ENCODE assay signal across 1 cellular context in genomic region chr2:120470041-120470716, GRCh38.
TF ChIP-seq lines count a peak whose summit lies in the region.

No MANE protein-coding gene starts in this region.

TF ChIP-seq in HepG2, 621 proteins besides CTCF, POLR2A, EP300 and RAD21 (continued from another document and continues in another):
- TF ChIP-seq ZNF646 (CRISPR knock-in tag; IDR thresholded peaks at IDR 0.05) = peak; percentile 74; the same call in 1 of the 2 replicates
- no peak for TF ChIP-seq MZF1 (CRISPR knock-in tag; IDR thresholded peaks at IDR 0.05; ENCODE audit: borderline replicate concordance)
- no peak for TF ChIP-seq ZNF468 (CRISPR knock-in tag; IDR thresholded peaks at IDR 0.05)
- TF ChIP-seq ZNF296 (CRISPR knock-in tag; conservative IDR thresholded peaks at IDR 0.05) = no peak
- TF ChIP-seq ARNT2 (CRISPR knock-in tag; IDR thresholded peaks at IDR 0.05; ENCODE audit: low read depth) = no peak
- TF ChIP-seq NR2F2 (IDR thresholded peaks at IDR 0.05; ENCODE audit: borderline replicate concordance, low read depth) = peak; percentile 64; the same call in 1 of the 2 replicates
- peak; percentile 83 for TF ChIP-seq MYC (CRISPR knock-in tag; IDR thresholded peaks at IDR 0.05; ENCODE audit: borderline replicate concordance)
- TF ChIP-seq RORA (CRISPR knock-in tag; IDR thresholded peaks at IDR 0.05) = no peak
- TF ChIP-seq RXRB (CRISPR knock-in tag; IDR thresholded peaks at IDR 0.05; ENCODE audit: borderline replicate concordance) = peak; percentile 88
- TF ChIP-seq ZSCAN25 (CRISPR knock-in tag; IDR thresholded peaks at IDR 0.05) = peak; percentile 49; the same call in 1 of the 2 replicates
- no peak for TF ChIP-seq ATAD3A (CRISPR knock-in tag; IDR thresholded peaks at IDR 0.05)
- peak; percentile 73 for TF ChIP-seq YEATS2 (CRISPR knock-in tag; IDR thresholded peaks at IDR 0.05; ENCODE audit: borderline replicate concordance)
- TF ChIP-seq MAZ (IDR thresholded peaks at IDR 0.05; ENCODE audit: borderline replicate concordance, low read depth, low read length) = no peak
- TF ChIP-seq MAZ (CRISPR knock-in tag; IDR thresholded peaks at IDR 0.05; ENCODE audit: low read depth) = no peak
- TF ChIP-seq ZNF160 (CRISPR knock-in tag; IDR thresholded peaks at IDR 0.05) = peak; percentile 24; the same call in 1 of the 2 replicates
- no peak for TF ChIP-seq TEF (CRISPR knock-in tag; IDR thresholded peaks at IDR 0.05)
- TF ChIP-seq THRA (CRISPR knock-in tag; IDR thresholded peaks at IDR 0.05; ENCODE audit: borderline replicate concordance) = peak; percentile 93; the same call in 1 of the 2 replicates
- no peak for TF ChIP-seq GRHL1 (CRISPR knock-in tag; conservative IDR thresholded peaks at IDR 0.05)
- TF ChIP-seq ZNF770 (CRISPR knock-in tag; IDR thresholded peaks at IDR 0.05) = no peak
- peak; percentile 98 for TF ChIP-seq ZSCAN29 (CRISPR knock-in tag; conservative IDR thresholded peaks at IDR 0.05)
- peak; percentile 82 for TF ChIP-seq ZNF331 (CRISPR knock-in tag; IDR thresholded peaks at IDR 0.05)
- TF ChIP-seq MLLT10 (CRISPR knock-in tag; IDR thresholded peaks at IDR 0.05) = no peak
- no peak; the same call in 1 of the 2 replicates for TF ChIP-seq NR1H2 (CRISPR knock-in tag; IDR thresholded peaks at IDR 0.05; ENCODE audit: borderline replicate concordance, low read depth)
- TF ChIP-seq NR2C2 (CRISPR knock-in tag; IDR thresholded peaks at IDR 0.05; ENCODE audit: borderline replicate concordance) = peak; percentile 70; the same call in 1 of the 2 replicates
- no peak for TF ChIP-seq ASH2L (IDR thresholded peaks at IDR 0.05; ENCODE audit: insufficient read length, low read depth, low read length)
- TF ChIP-seq MEF2D (CRISPR knock-in tag; IDR thresholded peaks at IDR 0.05) = peak; percentile 79
- TF ChIP-seq PAXIP1 (CRISPR knock-in tag; conservative IDR thresholded peaks at IDR 0.05) = peak; percentile 86
- TF ChIP-seq RFX5 (IDR thresholded peaks at IDR 0.05; ENCODE audit: low read depth, low read length) = peak; percentile 52
- TF ChIP-seq NFKB2 (CRISPR knock-in tag; IDR thresholded peaks at IDR 0.05; ENCODE audit: borderline replicate concordance) = peak; percentile 58; the same call in 1 of the 2 replicates
- peak; percentile 82 for TF ChIP-seq MYPOP (CRISPR knock-in tag; IDR thresholded peaks at IDR 0.05)
- TF ChIP-seq CHD2 (IDR thresholded peaks at IDR 0.05; ENCODE audit: low read depth, low read length) = no peak
- TF ChIP-seq PTBP1 (IDR thresholded peaks at IDR 0.05; ENCODE audit: low read depth, low read length, poor library complexity, severe bottlenecking) = no peak
- TF ChIP-seq ZNF569 (CRISPR knock-in tag; IDR thresholded peaks at IDR 0.05; ENCODE audit: borderline replicate concordance) = no peak
- no peak for TF ChIP-seq ZNF639 (CRISPR knock-in tag; conservative IDR thresholded peaks at IDR 0.05)
- no peak for TF ChIP-seq ZFP36 (IDR thresholded peaks at IDR 0.05; ENCODE audit: borderline replicate concordance, low read depth, low read length, partially characterized antibody)
- peak; percentile 92; the same call in 1 of the 2 replicates for TF ChIP-seq ZFP90 (CRISPR knock-in tag; IDR thresholded peaks at IDR 0.05; ENCODE audit: borderline replicate concordance)
- TF ChIP-seq NFE2L1 (CRISPR knock-in tag; IDR thresholded peaks at IDR 0.05; ENCODE audit: borderline replicate concordance) = no peak
- 0 out of 2 replicates have a peak, but pooled peaks have one; percentile 58 for TF ChIP-seq ZNF784 (CRISPR knock-in tag; IDR thresholded peaks at IDR 0.05; ENCODE audit: borderline replicate concordance)
- TF ChIP-seq RFXAP (CRISPR knock-in tag; IDR thresholded peaks at IDR 0.05; ENCODE audit: borderline replicate concordance) = peak; percentile 28; the same call in 1 of the 2 replicates
- peak; percentile 53; the same call in 1 of the 2 replicates for TF ChIP-seq MAX (IDR thresholded peaks at IDR 0.05)
